In the genomic region with DNA sequence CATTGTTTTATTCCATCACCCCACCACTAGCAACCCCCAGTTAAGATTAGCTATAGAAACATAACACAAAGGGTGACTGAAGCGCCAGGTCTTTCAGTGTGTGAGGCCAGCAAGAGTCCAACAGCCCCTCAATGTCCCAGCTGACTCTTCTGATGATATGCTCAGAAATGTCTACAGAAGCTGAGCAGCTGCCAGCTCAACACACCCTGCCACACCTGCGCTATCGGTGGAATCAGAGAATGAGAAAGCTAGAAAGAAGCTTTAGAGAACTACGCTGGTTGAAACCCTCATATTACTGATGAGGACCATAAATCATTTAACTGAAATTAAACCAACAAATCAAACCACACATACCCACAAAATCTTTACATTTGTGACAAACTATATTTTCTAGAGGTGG, we compare ENCODE assay signal across 23 cellular contexts.
"Had no signal": no experiment of that assay in that cellular context is flagged by ENCODE, and none has a peak within 500 bp of the region (broad histone marks: within the 10 kb centered on the region; RNA-seq: fewer than 3 reads in every experiment).

No MANE protein-coding gene starts in this region.

- H3K27me3 Mint-ChIP-seq: stimulated activated memory B cell treated with anti-CD40 and anti-IgM and Interleukin-4, amounts not matched to agents 10 μg/mL and 1 μg/mL and 100 μg/mL, for 72 hours; stimulated activated naive CD8-positive, alpha-beta T cell treated with anti-CD3 and anti-CD28 coated beads, Interleukin-15, amount 100 ng/mL, for 72 hours had no signal

- H3K4me3 Mint-ChIP-seq: endodermal cell; stimulated activated memory B cell treated with anti-CD40 and anti-IgM and Interleukin-4, amounts not matched to agents 10 μg/mL and 1 μg/mL and 100 μg/mL, for 72 hours; stimulated activated naive CD8-positive, alpha-beta T cell treated with anti-CD3 and anti-CD28 coated beads, Interleukin-15, amount 100 ng/mL, for 72 hours had no signal

- H3K27ac Mint-ChIP-seq: endodermal cell; stimulated activated memory B cell treated with anti-CD40 and anti-IgM and Interleukin-4, amounts not matched to agents 10 μg/mL and 1 μg/mL and 100 μg/mL, for 72 hours; stimulated activated naive CD8-positive, alpha-beta T cell treated with anti-CD3 and anti-CD28 coated beads, Interleukin-15, amount 100 ng/mL, for 72 hours had no signal

- H3K4me3 ChIP-seq: coronary artery, heart left ventricle, pancreas, prostate gland, right lobe of liver, spleen, testis, tibial nerve, upper lobe of right lung, vagina had no signal

- H3K36me3 Mint-ChIP-seq: stimulated activated memory B cell treated with anti-CD40 and anti-IgM and Interleukin-4, amounts not matched to agents 10 μg/mL and 1 μg/mL and 100 μg/mL, for 72 hours had no signal

- H3K9me3 Mint-ChIP-seq: endodermal cell; stimulated activated memory B cell treated with anti-CD40 and anti-IgM and Interleukin-4, amounts not matched to agents 10 μg/mL and 1 μg/mL and 100 μg/mL, for 72 hours; stimulated activated naive CD8-positive, alpha-beta T cell treated with anti-CD3 and anti-CD28 coated beads, Interleukin-15, amount 100 ng/mL, for 72 hours had no signal

- H3K36me3 ChIP-seq: pancreas, prostate gland, right lobe of liver, tibial nerve, upper lobe of right lung, vagina had no signal

- H3K27ac ChIP-seq: coronary artery, heart left ventricle, pancreas, prostate gland, right lobe of liver, spleen, testis, tibial nerve, upper lobe of right lung, vagina had no signal

- H3K9me3 ChIP-seq: heart left ventricle, pancreas, prostate gland, right lobe of liver, spleen, testis, tibial nerve, upper lobe of right lung, vagina had no signal

- DNase-seq: effector CD4-positive, alpha-beta T cell; endodermal cell; erythroblast; foreskin melanocyte; heart left ventricle; hippocampal formation; mammary epithelial cell; occipital lobe; pancreas; retina; right lobe of liver; spleen; stimulated activated CD4-positive, alpha-beta T cell treated with anti-CD3 and anti-CD28 coated beads, Interleukin-15, amount 100 ng/mL, for 24 hours; stimulated activated CD4-positive, alpha-beta T cell treated with anti-CD3 and anti-CD28 coated beads, Interleukin-1b, Interleukin-23, amount 100 ng/mL, for 48 hours; stimulated activated CD4-positive, alpha-beta T cell treated with anti-CD3 and anti-CD28 coated beads, Interleukin-4, amount 100 ng/mL, for 24 hours; stimulated activated naive CD8-positive, alpha-beta T cell treated with anti-CD3 and anti-CD28 coated beads, Interleukin-15, amount 100 ng/mL, for 72 hours; testis; upper lobe of right lung had no signal

- ATAC-seq: heart left ventricle; pancreas; right lobe of liver; stimulated activated memory B cell treated with anti-CD40 and anti-IgM and Interleukin-4, amounts not matched to agents 10 μg/mL and 1 μg/mL and 100 μg/mL, for 72 hours; stimulated activated naive CD8-positive, alpha-beta T cell treated with anti-CD3 and anti-CD28 coated beads, Interleukin-15, amount 100 ng/mL, for 72 hours; upper lobe of right lung had no signal

- H3K27me3 ChIP-seq: heart left ventricle, pancreas, right lobe of liver, spleen, testis, tibial nerve, upper lobe of right lung, vagina had no signal
